Comparison of ENCODE assay signal across 8 cellular contexts in the genomic region with DNA sequence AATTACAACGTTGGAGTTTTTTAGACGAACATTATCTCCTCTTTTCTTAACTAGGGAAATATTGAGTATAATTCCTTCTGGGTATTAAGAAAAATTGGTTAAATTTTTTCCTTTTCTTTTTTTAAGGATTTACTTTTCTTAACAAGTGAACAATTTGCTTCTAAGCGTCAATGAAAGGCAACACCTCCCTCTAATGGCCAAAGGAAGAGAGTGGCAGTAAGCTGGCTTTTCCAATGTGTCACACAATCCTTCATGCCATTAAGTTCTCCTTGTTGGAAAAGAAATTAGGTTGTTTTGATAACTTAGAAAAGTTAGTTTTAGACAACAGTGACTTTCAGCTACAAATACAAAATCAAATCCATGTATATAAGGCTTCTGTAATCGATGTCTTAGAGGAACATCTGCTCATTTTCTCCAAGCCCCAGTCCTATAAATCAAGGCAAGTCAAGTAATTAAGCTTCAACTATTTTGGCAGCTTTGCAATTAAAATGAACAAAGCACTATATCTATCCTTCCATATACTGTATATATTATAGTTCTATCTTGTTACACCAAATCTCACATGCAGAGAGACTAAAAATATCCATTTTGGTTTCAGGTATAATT.
A peak's percentile ranks its signal among the peaks of the same experiment; 100 is the strongest.
DNase-seq lines count a peak whose midpoint lies in the region; ATAC-seq and TF ChIP-seq lines count a peak whose summit lies in the region.

No MANE protein-coding gene starts in this region.

- ATAC-seq in RWPE2 (ENCODE audit: low read depth), result 0 out of 3 replicates have a peak, but pooled peaks have one; percentile 41

- H3K4me3 ChIP-seq in HEK293 (ENCODE audit: low read depth, low read length) (no peak overlapping the region), RWPE2 (ENCODE audit: severe bottlenecking) (no peak overlapping the region)

- DNase-seq in CD1c-positive myeloid dendritic cell (ENCODE audit: extremely low spot score) (peak; percentile 8), RWPE2 (ENCODE audit: low spot score) (no peak), fibroblast of peridontal ligament (ENCODE audit: extremely low read depth) (peak; percentile 79), progenitor cell of endocrine pancreas (ENCODE audit: low spot score, unreplicated experiment) (no peak), islet precursor cell (no peak), GF-D8 (lab: John Stamatoyannopoulos, UW) (no peak)
- no peak for DNase-seq in activated effector memory CD4-positive, alpha-beta T cell treated with Interleukin-2 at 50 U/mL for 16 hours

- no peak overlapping the region for H3K27ac Mint-ChIP-seq in progenitor cell of endocrine pancreas

- H3K9me3 ChIP-seq in HEK293 (ENCODE audit: control insufficient read depth, insufficient read depth, low read depth, low read length), result no peaks in the 10 kb centered on the region
- no peaks in the 10 kb centered on the region for H3K9me3 ChIP-seq in RWPE2 (ENCODE audit: severe bottlenecking)

- no peaks in the 10 kb centered on the region for H3K4me1 ChIP-seq in HEK293 (ENCODE audit: control insufficient read depth, insufficient read depth, low read length)
- H3K4me1 ChIP-seq in RWPE2 (ENCODE audit: insufficient read depth, poor library complexity, severe bottlenecking), result no peaks in the 10 kb centered on the region

- peaks cover 3% of the 10 kb centered on the region for H3K36me3 Mint-ChIP-seq in progenitor cell of endocrine pancreas (ENCODE audit: insufficient read depth)

- POLR2A ChIA-PET in HEK293 (lab: Yijun Ruan, JAX), result no interaction called here

- H3K27me3 ChIP-seq in RWPE2 (ENCODE audit: insufficient read depth, poor library complexity, severe bottlenecking), result no peaks in the 10 kb centered on the region

- CTCF ChIA-PET in HEK293 (lab: Yijun Ruan, JAX), result interaction anchor here (0.5 to 3.6 kb wide), 34 partner anchors 9 to 1197 kb away, joined by 3 to 24 read pairs (median 3); partner anchors contain the start of gene C1orf21

- no peak overlapping the region for H3K4me3 Mint-ChIP-seq in progenitor cell of endocrine pancreas (ENCODE audit: low read depth)

- H3K27ac ChIP-seq in HEK293 (ENCODE audit: extremely low read depth, low read depth, low read length) (no peak overlapping the region), RWPE2 (ENCODE audit: poor library complexity, severe bottlenecking) (no peak overlapping the region)

- peak; percentile 54; the same call in 1 of the 2 replicates for TF ChIP-seq CTCF in HEK293 (tag by site-specific recombination; IDR thresholded peaks at IDR 0.05)
- TF ChIP-seq CTCF in RWPE2 (IDR thresholded peaks at IDR 0.05; ENCODE audit: poor library complexity, severe bottlenecking), result peak; percentile 87
- peak; percentile 89 for TF ChIP-seq CTCF in progenitor cell of endocrine pancreas (IDR thresholded peaks at IDR 0.05; ENCODE audit: unreplicated experiment)

- no peaks in the 10 kb centered on the region for H3K9me3 Mint-ChIP-seq in progenitor cell of endocrine pancreas (ENCODE audit: low read depth)

- peaks cover 0 to 10% of the 10 kb centered on the region in 2 experiments; a peak in 1 of 3 replicates for H3K36me3 ChIP-seq in HEK293 (ENCODE audit: control insufficient read depth in 2 of 2, insufficient read depth in 1 of 2, low read length in 2 of 2)
- H3K36me3 ChIP-seq in RWPE2 (ENCODE audit: low read depth), result peaks cover 32% of the 10 kb centered on the region

- no peaks in the 10 kb centered on the region for H3K4me1 Mint-ChIP-seq in progenitor cell of endocrine pancreas (ENCODE audit: low read depth)

- no peaks in the 10 kb centered on the region for H3K27me3 Mint-ChIP-seq in progenitor cell of endocrine pancreas

TF ChIP-seq in HEK293, 187 proteins besides CTCF, POLR2A, EP300 and RAD21:
- no peak for TF ChIP-seq ZNF416 (tag by site-specific recombination; IDR thresholded peaks at IDR 0.05)
- TF ChIP-seq IKZF3 (tag by site-specific recombination; IDR thresholded peaks at IDR 0.05), result 0 out of 2 replicates have a peak, but pooled peaks have one; percentile 39
- peak; percentile 67 for TF ChIP-seq PRDM1 (tag by site-specific recombination; IDR thresholded peaks at IDR 0.05)
- TF ChIP-seq, protein P1, sequence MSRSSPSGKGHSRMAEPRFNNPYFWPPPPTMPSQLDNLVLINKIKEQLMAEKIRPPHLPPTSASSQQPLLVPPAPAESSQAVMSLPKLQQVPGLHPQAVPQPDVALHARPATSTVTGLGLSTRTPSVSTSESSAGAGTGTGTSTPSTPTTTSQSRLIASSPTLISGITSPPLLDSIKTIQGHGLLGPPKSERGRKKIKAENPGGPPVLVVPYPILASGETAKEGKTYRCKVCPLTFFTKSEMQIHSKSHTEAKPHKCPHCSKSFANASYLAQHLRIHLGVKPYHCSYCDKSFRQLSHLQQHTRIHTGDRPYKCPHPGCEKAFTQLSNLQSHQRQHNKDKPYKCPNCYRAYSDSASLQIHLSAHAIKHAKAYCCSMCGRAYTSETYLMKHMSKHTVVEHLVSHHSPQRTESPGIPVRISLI (tag by site-specific recombination; IDR thresholded peaks at IDR 0.05), result 0 out of 2 replicates have a peak, but pooled peaks have one; percentile 57
- peak; percentile 66 for TF ChIP-seq ZNF654 (tag by site-specific recombination; IDR thresholded peaks at IDR 0.05; ENCODE audit: low read depth)

Comparison
In these comparisons a context has a peak if more than half of its experiments do, and no peak if none do; other contexts are left out.
1. DNase-seq: peak in CD1c-positive myeloid dendritic cell (single experiment) and fibroblast of peridontal ligament (single experiment); none in RWPE2 (single experiment), progenitor cell of endocrine pancreas (single experiment), islet precursor cell (single experiment), activated effector memory CD4-positive, alpha-beta T cell treated with Interleukin-2 at 50 U/mL for 16 hours (single experiment) and GF-D8 (single experiment).
2. Peak in every context shown above with its lines, with median percentiles within 50 percentile points of each other: CTCF ChIP-seq.